In the genomic region with DNA sequence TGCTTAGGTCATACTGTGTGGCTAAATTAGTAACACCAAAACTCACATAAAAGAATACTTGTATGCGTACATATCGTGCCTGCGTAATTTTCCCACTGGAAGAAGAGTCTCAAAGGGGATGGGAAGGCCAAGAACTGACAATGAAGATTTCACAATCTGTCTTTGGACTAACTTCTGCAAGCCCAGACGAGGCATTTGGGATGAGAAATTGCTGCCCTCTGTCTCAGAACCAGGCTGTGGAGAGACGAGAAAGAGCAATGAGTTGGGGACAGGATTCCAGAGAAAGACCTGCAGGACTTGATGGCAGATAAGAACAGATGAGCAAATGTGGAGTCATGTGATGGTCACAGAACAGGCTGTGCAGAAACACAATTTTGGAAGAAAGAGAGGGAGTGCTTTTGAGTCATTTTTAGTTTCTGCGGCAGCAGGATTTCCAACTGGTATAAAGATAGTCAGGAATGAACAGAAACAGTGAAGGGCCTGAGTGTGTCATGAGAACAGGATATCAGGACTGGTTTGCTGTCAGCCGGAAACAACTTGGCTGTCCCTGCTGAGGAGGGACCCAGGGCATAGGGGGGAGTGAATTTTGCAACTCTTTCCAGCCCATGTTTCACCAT, we compare ENCODE assay signal across 12 cellular contexts.
DNase-seq lines count a peak whose midpoint lies in the region; ATAC-seq and TF ChIP-seq lines count a peak whose summit lies in the region.
"Had no signal": no experiment of that assay in that cellular context is flagged by ENCODE, and none has a peak within 500 bp of the region (broad histone marks: within the 10 kb centered on the region; RNA-seq: fewer than 3 reads in every experiment).

No MANE protein-coding gene starts in this region.

- H3K36me3 ChIP-seq in skeletal muscle satellite cell (ENCODE audit: insufficient read depth, low read length), result no peaks in the 10 kb centered on the region
- H3K36me3 ChIP-seq: ascending aorta had no signal

- DNase-seq in GF-D8 (lab: John Stamatoyannopoulos, UW), result peak; percentile 64
- DNase-seq in T-helper 17 cell, result no peak
- DNase-seq in foreskin keratinocyte, result peak; percentile 100
- no peak for DNase-seq in NCI-H1092 treated with DMSO at 0.1 percent for 48 hours (lab: John Stamatoyannopoulos, UW)
- no peak for DNase-seq in ecto neural progenitor cell (ENCODE audit: low spot score)
- DNase-seq: NCI-H2081; stimulated activated CD4-positive, alpha-beta T cell treated with anti-CD3 and anti-CD28 coated beads, Interleukin-4, amount 100 ng/mL, for 24 hours; T-helper 9 cell had no signal

- H3K9me3 ChIP-seq in T-helper 17 cell (ENCODE audit: control insufficient read depth, low read length, poor library complexity, severe bottlenecking) (no peaks in the 10 kb centered on the region), skeletal muscle satellite cell (replicated peaks; ENCODE audit: low read length) (no peaks in the 10 kb centered on the region)
- H3K9me3 ChIP-seq: ascending aorta had no signal

- no peak overlapping the region for H3K4me3 Mint-ChIP-seq in T-helper 17 cell

- peaks cover 38% of the 10 kb centered on the region for H3K4me1 Mint-ChIP-seq in T-helper 17 cell

- ATAC-seq in T-helper 17 cell (no peak), foreskin keratinocyte (peak; percentile 83), HG02884 (IDR thresholded peaks at IDR 0.05; ENCODE audit: unreplicated experiment) (no peak)
- ATAC-seq in activated CD4-positive, CD25-positive, alpha-beta regulatory T cell treated with anti-CD3 and anti-CD28 coated beads, Interleukin-2, amount 50 U/mL, for 24 hours, result no peak

- peak overlapping the region; percentile 16 for H3K9ac ChIP-seq in skeletal muscle satellite cell (ENCODE audit: low read depth, low read length)

- peak overlapping the region; percentile 4 for H3K4me2 ChIP-seq in skeletal muscle satellite cell (ENCODE audit: low read length)

- peaks cover 41% of the 10 kb centered on the region for H3K4me1 ChIP-seq in foreskin keratinocyte
- H3K4me1 ChIP-seq in skeletal muscle satellite cell (ENCODE audit: control insufficient read depth, insufficient read depth, low read length), result peaks cover 25% of the 10 kb centered on the region
- H3K4me1 ChIP-seq: ascending aorta had no signal

- H3K27me3 Mint-ChIP-seq in T-helper 17 cell, result no peaks in the 10 kb centered on the region

- H3K27ac ChIP-seq in foreskin keratinocyte, result peak overlapping the region; percentile 99

- no peaks in the 10 kb centered on the region for H3K36me3 Mint-ChIP-seq in T-helper 17 cell (ENCODE audit: low read depth)

- H3K4me3 ChIP-seq in skeletal muscle satellite cell (ENCODE audit: low read length), result no peak overlapping the region
- H3K4me3 ChIP-seq: ascending aorta had no signal

- H3K27me3 ChIP-seq in foreskin keratinocyte (no peaks in the 10 kb centered on the region), skeletal muscle satellite cell (ENCODE audit: control insufficient read depth, insufficient read depth, low read length) (no peaks in the 10 kb centered on the region)
- H3K27me3 ChIP-seq: ascending aorta had no signal

- H3K27ac Mint-ChIP-seq in T-helper 17 cell, result peak overlapping the region; percentile 22

- peak; percentile 51 for TF ChIP-seq CTCF in foreskin keratinocyte (conservative IDR thresholded peaks at IDR 0.05)

Comparison
In these comparisons a context has a peak if more than half of its experiments do, and no peak if none do; other contexts are left out.
1. DNase-seq: peak in GF-D8 (single experiment) and foreskin keratinocyte (2 of 2); none in T-helper 17 cell (0 of 3), NCI-H1092 treated with DMSO at 0.1 percent for 48 hours (single experiment) and ecto neural progenitor cell (single experiment).